ENCODE assay signal across 21 cellular contexts in genomic region chr12:14991069-14991468, GRCh38. TPM values are rescaled to one million over a fixed set of nuclear protein-coding genes. Genes with fewer than 3 reads are reported as not detected.
"Had no signal": no experiment of that assay in that cellular context is flagged by ENCODE, and none has a peak within 500 bp of the region (broad histone marks: within the 10 kb centered on the region; RNA-seq: fewer than 3 reads in every experiment).

No MANE protein-coding gene starts in this region.

- H3K4me3 Mint-ChIP-seq: activated CD4-positive, alpha-beta T cell treated with anti-CD3 and anti-CD28 coated beads, Interleukin-2, amount 10 ng/mL, durations not matched to agents 7 days and 5 days; activated naive CD8-positive, alpha-beta T cell; brain; WTC11 had no signal

- H3K36me3 Mint-ChIP-seq: brain, WTC11 had no signal

- ATAC-seq: left lobe of liver, upper lobe of right lung, WTC11 had no signal

- H3K27ac Mint-ChIP-seq: activated CD4-positive, alpha-beta T cell treated with anti-CD3 and anti-CD28 coated beads, Interleukin-2, amount 10 ng/mL, durations not matched to agents 7 days and 5 days; activated naive CD8-positive, alpha-beta T cell; brain; WTC11 had no signal

- DNase-seq: activated CD4-positive, alpha-beta T cell treated with anti-CD3 and anti-CD28 coated beads, Interleukin-2, amount 10 ng/mL, durations not matched to agents 7 days and 5 days; activated CD8-positive, alpha-beta memory T cell treated with anti-CD3 and anti-CD28 coated beads for 24 hours; activated gamma-delta T cell treated with Interleukin-2 at 50 U/mL for 16 hours; amniotic stem cell; central memory CD4-positive, alpha-beta T cell; cortex of kidney; effector CD8-positive, alpha-beta T cell; esophagus squamous epithelium; hippocampal formation; midbrain; ovary; sigmoid colon; spleen; upper lobe of right lung had no signal

- FAIRE-seq: endothelial cell of umbilical vein, keratinocyte, TTC549 had no signal

- H3K27me3 Mint-ChIP-seq: activated CD4-positive, alpha-beta T cell treated with anti-CD3 and anti-CD28 coated beads, Interleukin-2, amount 10 ng/mL, durations not matched to agents 7 days and 5 days; activated naive CD8-positive, alpha-beta T cell had no signal

- H3K4me1 Mint-ChIP-seq: brain, WTC11 had no signal

RNA-seq across cellular contexts. Expression of gene PDE6H, which starts 18.2 kb away (rescaled TPM):
- polyA plus RNA-seq: endothelial cell of umbilical vein, keratinocyte, ovary, sigmoid colon, spleen had no signal
